In genomic region chr3:114608293-114608692, GRCh38 we compare ENCODE assay signal across 15 cellular contexts.
DNase-seq lines count a peak whose midpoint lies in the region; ATAC-seq, FAIRE-seq and TF ChIP-seq lines count a peak whose summit lies in the region.
"Had no signal": no experiment of that assay in that cellular context is flagged by ENCODE, and none has a peak within 500 bp of the region (broad histone marks: within the 10 kb centered on the region; RNA-seq: fewer than 3 reads in every experiment).

No MANE protein-coding gene starts in this region.

- H3K27ac ChIP-seq in neural progenitor cell (no peak overlapping the region), small intestine (ENCODE audit: low read depth in 1 of 2, low read length in 1 of 2) (no peak overlapping the region)
- H3K27ac ChIP-seq: BLaER1 treated with 17β-estradiol and CSF1 and Interleukin-3, amounts not matched to agents 10 nM and 100 nM had no signal

- H3K4me2 ChIP-seq in neural progenitor cell = no peak overlapping the region
- H3K4me2 ChIP-seq: BLaER1 treated with 17β-estradiol and CSF1 and Interleukin-3, amounts not matched to agents 10 nM and 100 nM had no signal

- WGBS in small intestine, 3 donors = 78 to 90% (median 90%) methylated on average over 1 of the region's 1 CpG

- no peaks in the 10 kb centered on the region for H3K9me3 Mint-ChIP-seq in neural progenitor cell
- H3K9me3 Mint-ChIP-seq: WTC11 had no signal

- H4K20me1 ChIP-seq in neural progenitor cell (ENCODE audit: low read depth) = no peaks in the 10 kb centered on the region
- H4K20me1 ChIP-seq: BLaER1 treated with 17β-estradiol and CSF1 and Interleukin-3, amounts not matched to agents 10 nM and 100 nM had no signal

- FAIRE-seq in bronchial epithelial cell (lab: Jason Lieb, UNC) = no peak
- FAIRE-seq in small intestine (lab: Jason Lieb, UNC) = no peak

- no peak overlapping the region for H3K4me3 Mint-ChIP-seq in neural progenitor cell
- H3K4me3 Mint-ChIP-seq: IgD-negative memory B cell; stimulated activated naive CD8-positive, alpha-beta T cell treated with anti-CD3 and anti-CD28 coated beads, Interleukin-15, Interleukin-2, amounts not matched to agents 100 ng/mL and 50 ng/mL, for 24 hours; WTC11 had no signal

- no peaks in the 10 kb centered on the region for H3K27me3 Mint-ChIP-seq in neural progenitor cell (ENCODE audit: insufficient read depth, low read depth)
- H3K27me3 Mint-ChIP-seq: IgD-negative memory B cell; stimulated activated naive CD8-positive, alpha-beta T cell treated with anti-CD3 and anti-CD28 coated beads, Interleukin-15, Interleukin-2, amounts not matched to agents 100 ng/mL and 50 ng/mL, for 24 hours had no signal

- no peak overlapping the region for H3K9ac ChIP-seq in neural progenitor cell
- H3K9ac ChIP-seq: BLaER1 treated with 17β-estradiol and CSF1 and Interleukin-3, amounts not matched to agents 10 nM and 100 nM had no signal

- TF ChIP-seq CTCF in bronchial epithelial cell (IDR thresholded peaks at IDR 0.05; ENCODE audit: insufficient read depth, low read length, severe bottlenecking) (no peak), kidney epithelial cell (IDR thresholded peaks at IDR 0.05; ENCODE audit: insufficient read depth, low read length, poor library complexity, severe bottlenecking) (no peak), neural progenitor cell (IDR thresholded peaks at IDR 0.05) (no peak)

- no peaks in the 10 kb centered on the region for H3K9me3 ChIP-seq in neural progenitor cell (ENCODE audit: low read depth)
- no peaks in the 10 kb centered on the region for H3K9me3 ChIP-seq in small intestine (ENCODE audit: control insufficient read depth, low read depth)
- H3K9me3 ChIP-seq: BLaER1 treated with 17β-estradiol and CSF1 and Interleukin-3, amounts not matched to agents 10 nM and 100 nM had no signal

- peaks cover 12% of the 10 kb centered on the region for H3K4me1 Mint-ChIP-seq in neural progenitor cell
- H3K4me1 Mint-ChIP-seq: WTC11 had no signal

- peaks cover 9% of the 10 kb centered on the region for H3F3A ChIP-seq in neural progenitor cell (ENCODE audit: low read depth)

- H3K79me2 ChIP-seq in neural progenitor cell (ENCODE audit: low read depth) = no peaks in the 10 kb centered on the region

- no peaks in the 10 kb centered on the region for H3K27me3 ChIP-seq in bronchial epithelial cell (ENCODE audit: control insufficient read depth, insufficient read depth, low read length)
- H3K27me3 ChIP-seq in kidney epithelial cell (ENCODE audit: control insufficient read depth, insufficient read depth, low read length) = no peaks in the 10 kb centered on the region
- H3K27me3 ChIP-seq in neural progenitor cell = no peaks in the 10 kb centered on the region
- H3K27me3 ChIP-seq in small intestine (ENCODE audit: control insufficient read depth in 2 of 2, insufficient read depth in 2 of 2, low read length in 2 of 2) = no peaks in the 10 kb centered on the region
- H3K27me3 ChIP-seq: BLaER1 treated with 17β-estradiol and CSF1 and Interleukin-3, amounts not matched to agents 10 nM and 100 nM had no signal

- H2AFZ ChIP-seq in neural progenitor cell (replicated peaks) = no peak overlapping the region

- H3K4me1 ChIP-seq in neural progenitor cell (peaks cover 12% of the 10 kb centered on the region), small intestine (ENCODE audit: control insufficient read depth in 2 of 2, insufficient read depth in 1 of 2, low read depth in 1 of 2, low read length in 1 of 2) (peaks cover 0 to 4% of the 10 kb centered on the region in 2 donors)
- H3K4me1 ChIP-seq: BLaER1 treated with 17β-estradiol and CSF1 and Interleukin-3, amounts not matched to agents 10 nM and 100 nM had no signal

- no peaks in the 10 kb centered on the region for H3K36me3 Mint-ChIP-seq in neural progenitor cell
- H3K36me3 Mint-ChIP-seq: WTC11 had no signal

- H3K27ac Mint-ChIP-seq in neural progenitor cell = no peak overlapping the region
- H3K27ac Mint-ChIP-seq: IgD-negative memory B cell; stimulated activated naive CD8-positive, alpha-beta T cell treated with anti-CD3 and anti-CD28 coated beads, Interleukin-15, Interleukin-2, amounts not matched to agents 100 ng/mL and 50 ng/mL, for 24 hours; WTC11 had no signal

- H3K4me3 ChIP-seq in bronchial epithelial cell (ENCODE audit: low read depth, low read length) = no peak overlapping the region
- H3K4me3 ChIP-seq in kidney epithelial cell (ENCODE audit: low read depth, low read length) = no peak overlapping the region
- H3K4me3 ChIP-seq in neural progenitor cell = no peak overlapping the region
- H3K4me3 ChIP-seq in small intestine (ENCODE audit: low read depth in 1 of 2, low read length in 2 of 2) = no peak overlapping the region
- H3K4me3 ChIP-seq: BLaER1 treated with 17β-estradiol and CSF1 and Interleukin-3, amounts not matched to agents 10 nM and 100 nM had no signal

- DNase-seq in AG08395 (ENCODE audit: low spot score) (peak; percentile 89), LHCN-M2 (ENCODE audit: low read depth) (peak; percentile 97), bronchial epithelial cell (ENCODE audit: low read depth) (peak; percentile 57), kidney epithelial cell (ENCODE audit: low read depth) (peak; percentile 91), neural progenitor cell (ENCODE audit: low spot score) (no peak), small intestine (no peak)
- DNase-seq: amygdala, NCI-H187, retina had no signal

- H3K36me3 ChIP-seq in bronchial epithelial cell (ENCODE audit: control insufficient read depth, insufficient read depth, low read length) (no peaks in the 10 kb centered on the region), kidney epithelial cell (ENCODE audit: control insufficient read depth, insufficient read depth, low read length) (no peaks in the 10 kb centered on the region), neural progenitor cell (no peaks in the 10 kb centered on the region), small intestine (ENCODE audit: control insufficient read depth in 2 of 2, insufficient read depth in 2 of 2, low read length in 2 of 2) (no peaks in the 10 kb centered on the region)
- H3K36me3 ChIP-seq: BLaER1 treated with 17β-estradiol and CSF1 and Interleukin-3, amounts not matched to agents 10 nM and 100 nM had no signal

- ATAC-seq in HG02973 (IDR thresholded peaks at IDR 0.05; ENCODE audit: unreplicated experiment) (no peak), esophagus mucosa (no peak)
- ATAC-seq: WTC11 had no signal

Comparison
In these comparisons a context has a peak if more than half of its experiments do, and no peak if none do; other contexts are left out.
1. DNase-seq: peak in AG08395 (single experiment), LHCN-M2 (single experiment), bronchial epithelial cell (single experiment) and kidney epithelial cell (single experiment); none in neural progenitor cell (single experiment) and small intestine (single experiment).